In genomic region chr2:209977386-209978239, GRCh38 we compare ENCODE assay signal across 8 cellular contexts. TPM values are rescaled to one million over a fixed set of nuclear protein-coding genes. Genes with fewer than 3 reads are reported as not detected.
DNase-seq lines count a peak whose midpoint lies in the region; ATAC-seq and TF ChIP-seq lines count a peak whose summit lies in the region.

No MANE protein-coding gene starts in this region.

- no peak overlapping the region for H3K4me3 ChIP-seq in BJ (ENCODE audit: low read depth, low read length)
- no peak overlapping the region for H3K4me3 ChIP-seq in Panc1 (ENCODE audit: low read depth in 2 of 2, low read length in 2 of 2)
- no peak overlapping the region for H3K4me3 ChIP-seq in esophagus squamous epithelium
- H3K4me3 ChIP-seq in mucosa of descending colon: no peak overlapping the region

- peaks cover 2% of the 10 kb centered on the region; the same call in 1 of the 2 replicates for H3K27me3 ChIP-seq in BJ (ENCODE audit: control insufficient read depth, insufficient read depth, low read length)
- H3K27me3 ChIP-seq in Panc1 (ENCODE audit: control insufficient read depth, insufficient read depth, low read length): peaks cover 2% of the 10 kb centered on the region; the same call in 1 of the 2 replicates
- H3K27me3 ChIP-seq in esophagus squamous epithelium: peaks cover 0 to 5% (median 0%) of the 10 kb centered on the region in 4 donors

- H3K27ac ChIP-seq in Panc1 (ENCODE audit: low read length): no peak overlapping the region
- no peak overlapping the region for H3K27ac ChIP-seq in esophagus squamous epithelium

- in situ Hi-C loops in Panc1 (cut with HindIII; ENCODE audit: low pct_unique_long_range_greater_than_20kb, low sequenced_read_pairs): no loop called here

- CTCF ChIA-PET in BJ (lab: Yijun Ruan, JAX) (interaction anchor here (0.6 to 5.9 kb wide), 11 partner anchors 8 to 1428 kb away, joined by 3 to 32 read pairs (median 5); partner anchors contain the start of gene ACADL), Panc1 (lab: Charles Lee) (interaction anchor here (0.6 kb wide), 1 partner anchor 93 kb away, joined by 3 read pairs; no protein-coding TSS in a partner anchor)

- DNase-seq in BJ (ENCODE audit: low read depth) (no peak), Panc1 (ENCODE audit: low read depth, low spot score) (peak; percentile 10), esophagus squamous epithelium (lab: John Stamatoyannopoulos, UW) (no peak), renal cortical epithelial cell (ENCODE audit: low read depth) (peak; percentile 66), mucosa of descending colon (no peak)
- DNase-seq in stimulated activated CD4-positive, alpha-beta T cell treated with anti-CD3 and anti-CD28 coated beads, Interleukin-15, amount 100 ng/mL, for 24 hours: no peak

- H3K4me1 ChIP-seq in Panc1 (ENCODE audit: control insufficient read depth, insufficient read depth, low read length) (no peaks in the 10 kb centered on the region), esophagus squamous epithelium (no peaks in the 10 kb centered on the region), mucosa of descending colon (ENCODE audit: low read depth) (no peaks in the 10 kb centered on the region)

- intact Hi-C loops in Panc1 (cut with micrococcal nuclease; ENCODE audit: unreplicated experiment): loop anchor here (2.0 kb wide), 1 partner anchor 221 kb away; no protein-coding TSS in a partner anchor
- intact Hi-C loops in esophagus squamous epithelium (cut with DNase I): loop anchor here (5.0 kb wide), 1 partner anchor 220 kb away; no protein-coding TSS in a partner anchor
- intact Hi-C loops in mucosa of descending colon (cut with DNase I, micrococcal nuclease): loop anchor here in 1 of 2 donors (5.0 kb wide), 1 partner anchor 220 kb away; no protein-coding TSS in a partner anchor

- BruUV-seq in Panc1 (replicated peaks; lab: Mats Ljungman, UMichigan): no TSS peak

- H3K9me3 ChIP-seq in Panc1 (ENCODE audit: control insufficient read depth, insufficient read depth, low read depth, low read length) (no peaks in the 10 kb centered on the region), esophagus squamous epithelium (no peaks in the 10 kb centered on the region), mucosa of descending colon (no peaks in the 10 kb centered on the region)

- WGBS in esophagus squamous epithelium, 2 donors: 85 to 91% methylated on average over 2 of the region's 2 CpGs

- TF ChIP-seq CTCF in BJ (IDR thresholded peaks at IDR 0.05; ENCODE audit: insufficient read depth, low read depth, low read length) (peak; percentile 45), Panc1 (IDR thresholded peaks at IDR 0.05) (peak; percentile 58; the same call in 1 of the 2 replicates), esophagus squamous epithelium (IDR thresholded peaks at IDR 0.05) (peak; percentile 23 to 65 (median 60)), mucosa of descending colon (IDR thresholded peaks at IDR 0.05) (no peak)

- POLR2A ChIA-PET in BJ (lab: Charles Lee) (no interaction called here), Panc1 (lab: Charles Lee) (no interaction called here)

- ATAC-seq in GM18867 (IDR thresholded peaks at IDR 0.05; ENCODE audit: unreplicated experiment): peak; percentile 61
- peak; percentile 68 for ATAC-seq in HG03354 (IDR thresholded peaks at IDR 0.05; ENCODE audit: poor library complexity, severe bottlenecking, unreplicated experiment)
- no peak for ATAC-seq in Panc1
- ATAC-seq in mucosa of descending colon: no peak

- H3K36me3 ChIP-seq in BJ (ENCODE audit: control insufficient read depth, insufficient read depth, low read length) (no peaks in the 10 kb centered on the region), Panc1 (ENCODE audit: control insufficient read depth, insufficient read depth, low read length) (no peaks in the 10 kb centered on the region), esophagus squamous epithelium (no peaks in the 10 kb centered on the region), mucosa of descending colon (ENCODE audit: low read depth) (no peaks in the 10 kb centered on the region)

- no peak for TF ChIP-seq POLR2A in esophagus squamous epithelium (IDR thresholded peaks at IDR 0.05)

RNA-seq across cellular contexts. Expression of gene RPE, which starts 24.8 kb away (rescaled TPM):
- polyA plus RNA-seq in BJ (2011; rRNA removed): 71.0 and 78.3 TPM in 2 replicates
- polyA minus RNA-seq in BJ (2011; rRNA and poly(A)+ RNA removed): 46.0 and 83.1 TPM in 2 replicates
- total RNA-seq in Panc1 (2021; ENCODE audit: unreplicated experiment): 100 TPM
- 72.1 TPM for polyA plus RNA-seq in Panc1 (2012; ENCODE audit: insufficient read length)
- 100 to 1,000 TPM in 1 of 4 donors, 10 to 100 TPM in 3; 31.0 to 105 (median 55.5) TPM for total RNA-seq in esophagus squamous epithelium
- total RNA-seq in renal cortical epithelial cell: 120 and 134 TPM in 2 replicates
- 10 to 100 TPM; 41.0 to 47.5 (median 41.7) TPM for total RNA-seq in mucosa of descending colon

Comparison
In these comparisons a context has a peak if more than half of its experiments do, and no peak if none do; other contexts are left out.
1. DNase-seq: peak in Panc1 (single experiment) and renal cortical epithelial cell (single experiment); none in BJ (single experiment), esophagus squamous epithelium (single experiment), mucosa of descending colon (0 of 3) and stimulated activated CD4-positive, alpha-beta T cell treated with anti-CD3 and anti-CD28 coated beads, Interleukin-15, amount 100 ng/mL, for 24 hours (single experiment).
2. ATAC-seq: peak in GM18867 (single experiment) and HG03354 (single experiment); none in Panc1 (single experiment) and mucosa of descending colon (single experiment).